ENCODE assay signal across 5 cellular contexts in the genomic region with DNA sequence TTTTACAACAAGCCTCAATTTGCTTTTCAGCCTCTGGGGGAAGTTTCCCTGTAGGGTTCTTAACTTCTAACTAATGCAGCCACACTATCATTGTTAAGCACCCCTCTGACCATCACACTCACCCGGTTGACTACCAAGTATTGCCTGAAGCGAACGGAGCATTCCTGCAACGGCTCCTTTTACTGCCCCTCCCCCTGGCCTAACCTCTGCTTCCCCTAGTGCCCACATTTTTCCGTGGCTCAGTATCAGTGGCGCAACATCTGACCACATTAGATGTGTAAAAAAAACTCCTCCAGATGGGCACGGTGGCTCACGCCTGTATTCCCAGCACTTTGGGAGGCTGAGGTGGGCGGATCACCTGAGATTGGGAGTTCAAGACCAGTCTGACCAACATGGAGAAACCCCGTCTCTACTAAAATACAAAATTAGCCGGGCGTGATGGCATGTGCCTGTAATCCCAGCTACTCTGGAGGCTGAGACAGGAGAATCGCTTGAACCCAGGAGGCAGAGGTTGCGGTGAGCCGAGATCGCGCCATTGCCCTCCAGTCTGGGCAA. TPM values are rescaled to one million over a fixed set of nuclear protein-coding genes. Genes with fewer than 3 reads are reported as not detected.
"Had no signal": no experiment of that assay in that cellular context is flagged by ENCODE, and none has a peak within 500 bp of the region (broad histone marks: within the 10 kb centered on the region; RNA-seq: fewer than 3 reads in every experiment).

No MANE protein-coding gene starts in this region.

RNA-seq across cellular contexts. Expression of a gene that starts 24.7 kb away (rescaled TPM):
- total RNA-seq: activated CD4-positive, alpha-beta memory T cell treated with anti-CD3 and anti-CD28 coated beads for 36 hours; activated CD4-positive, alpha-beta T cell treated with anti-CD3 and anti-CD28 coated beads, Interleukin-2, amount 10 ng/mL, durations not matched to agents 7 days and 5 days; activated naive CD4-positive, alpha-beta T cell treated with anti-CD3 and anti-CD28 coated beads, Interleukin-2, amount 50 U/mL, for 72 hours; activated T-cell treated with anti-CD3 and anti-CD28 coated beads, Interleukin-2, amount 50 U/mL, for 4 hours; SJCRH30 had no signal

RNA-seq across cellular contexts. Expression of a gene that starts 34.8 kb away (rescaled TPM):
- total RNA-seq: SJCRH30 had no signal
